ENCODE assay signal across 15 cellular contexts in genomic region chr7:19390795-19391194, GRCh38.
"Had no signal": no experiment of that assay in that cellular context is flagged by ENCODE, and none has a peak within 500 bp of the region (broad histone marks: within the 10 kb centered on the region; RNA-seq: fewer than 3 reads in every experiment).

No MANE protein-coding gene starts in this region.

- H3K4me1 Mint-ChIP-seq: activated B cell treated with CpG ODN at 0.5 μM for 24 hours; activated CD4-positive, alpha-beta memory T cell treated with anti-CD3 and anti-CD28 coated beads, Interleukin-2, amount 10 ng/mL, durations not matched to agents 7 days and 5 days; activated CD8-positive, alpha-beta memory T cell treated with anti-CD3 and anti-CD28 coated beads, Interleukin-2, amount 10 ng/mL, durations not matched to agents 7 days and 5 days; memory B cell; naive thymus-derived CD4-positive, alpha-beta T cell; stimulated activated memory B cell treated with anti-CD40 and anti-IgM and Interleukin-4, amounts not matched to agents 10 μg/mL and 1 μg/mL and 100 μg/mL, for 72 hours had no signal

- H3K9me3 Mint-ChIP-seq: dendritic cell treated with granulocyte-macrophage colony-stimulating factor and Interleukin-4, amounts not matched to agents 40 ng/mL and 50 ng/mL, for 4 days had no signal

- H3K4me3 Mint-ChIP-seq: activated B cell treated with CpG ODN at 0.5 μM for 24 hours; activated CD4-positive, alpha-beta memory T cell treated with anti-CD3 and anti-CD28 coated beads, Interleukin-2, amount 10 ng/mL, durations not matched to agents 7 days and 5 days; activated CD8-positive, alpha-beta memory T cell treated with anti-CD3 and anti-CD28 coated beads, Interleukin-2, amount 10 ng/mL, durations not matched to agents 7 days and 5 days; activated naive CD8-positive, alpha-beta T cell; dendritic cell treated with granulocyte-macrophage colony-stimulating factor and Interleukin-4, amounts not matched to agents 40 ng/mL and 50 ng/mL, for 4 days; memory B cell; naive thymus-derived CD4-positive, alpha-beta T cell; stimulated activated memory B cell treated with anti-CD40 and anti-IgM and Interleukin-4, amounts not matched to agents 10 μg/mL and 1 μg/mL and 100 μg/mL, for 72 hours; T-helper 2 cell treated with Interferon-gamma antibody and Interleukin-4, amounts not matched to agents 5 μg/mL and 100 μg/mL, for 36 hours had no signal

- H3K36me3 Mint-ChIP-seq: activated CD8-positive, alpha-beta memory T cell treated with anti-CD3 and anti-CD28 coated beads, Interleukin-2, amount 10 ng/mL, durations not matched to agents 7 days and 5 days; activated naive CD8-positive, alpha-beta T cell; memory B cell; naive thymus-derived CD4-positive, alpha-beta T cell; stimulated activated memory B cell treated with anti-CD40 and anti-IgM and Interleukin-4, amounts not matched to agents 10 μg/mL and 1 μg/mL and 100 μg/mL, for 72 hours had no signal

- H3K27ac Mint-ChIP-seq: activated B cell treated with CpG ODN at 0.5 μM for 24 hours; activated CD4-positive, alpha-beta memory T cell treated with anti-CD3 and anti-CD28 coated beads, Interleukin-2, amount 10 ng/mL, durations not matched to agents 7 days and 5 days; activated CD8-positive, alpha-beta memory T cell treated with anti-CD3 and anti-CD28 coated beads, Interleukin-2, amount 10 ng/mL, durations not matched to agents 7 days and 5 days; activated naive CD8-positive, alpha-beta T cell; dendritic cell treated with granulocyte-macrophage colony-stimulating factor and Interleukin-4, amounts not matched to agents 40 ng/mL and 50 ng/mL, for 4 days; memory B cell; naive thymus-derived CD4-positive, alpha-beta T cell; stimulated activated memory B cell treated with anti-CD40 and anti-IgM and Interleukin-4, amounts not matched to agents 10 μg/mL and 1 μg/mL and 100 μg/mL, for 72 hours; T-helper 2 cell treated with Interferon-gamma antibody and Interleukin-4, amounts not matched to agents 5 μg/mL and 100 μg/mL, for 36 hours had no signal

- ATAC-seq: activated CD8-positive, alpha-beta memory T cell treated with anti-CD3 and anti-CD28 coated beads, Interleukin-2, amount 10 ng/mL, durations not matched to agents 7 days and 5 days; naive thymus-derived CD4-positive, alpha-beta T cell; stimulated activated memory B cell treated with anti-CD40 and anti-IgM and Interleukin-4, amounts not matched to agents 10 μg/mL and 1 μg/mL and 100 μg/mL, for 72 hours; upper lobe of right lung had no signal

- H3K27me3 Mint-ChIP-seq: activated B cell treated with CpG ODN at 0.5 μM for 24 hours; activated CD4-positive, alpha-beta memory T cell treated with anti-CD3 and anti-CD28 coated beads, Interleukin-2, amount 10 ng/mL, durations not matched to agents 7 days and 5 days; activated CD8-positive, alpha-beta memory T cell treated with anti-CD3 and anti-CD28 coated beads, Interleukin-2, amount 10 ng/mL, durations not matched to agents 7 days and 5 days; activated naive CD8-positive, alpha-beta T cell; dendritic cell treated with granulocyte-macrophage colony-stimulating factor and Interleukin-4, amounts not matched to agents 40 ng/mL and 50 ng/mL, for 4 days; memory B cell; naive thymus-derived CD4-positive, alpha-beta T cell; stimulated activated memory B cell treated with anti-CD40 and anti-IgM and Interleukin-4, amounts not matched to agents 10 μg/mL and 1 μg/mL and 100 μg/mL, for 72 hours had no signal

- DNase-seq: activated B cell treated with CpG ODN at 0.5 μM for 24 hours; activated CD4-positive, alpha-beta memory T cell treated with anti-CD3 and anti-CD28 coated beads, Interleukin-2, amount 10 ng/mL, durations not matched to agents 7 days and 5 days; activated CD4-positive, alpha-beta T cell treated with anti-CD3 and anti-CD28 coated beads for 48 hours; activated CD8-positive, alpha-beta memory T cell treated with anti-CD3 and anti-CD28 coated beads, Interleukin-2, amount 10 ng/mL, durations not matched to agents 7 days and 5 days; effector CD8-positive, alpha-beta T cell; naive thymus-derived CD4-positive, alpha-beta T cell; sigmoid colon; spleen; stimulated activated CD4-positive, alpha-beta T cell treated with anti-CD3 and anti-CD28 coated beads, Interleukin-4, amount 100 ng/mL, for 4 hours; upper lobe of right lung had no signal
